10 cellular contexts compared by ENCODE assay signal in the genomic region with DNA sequence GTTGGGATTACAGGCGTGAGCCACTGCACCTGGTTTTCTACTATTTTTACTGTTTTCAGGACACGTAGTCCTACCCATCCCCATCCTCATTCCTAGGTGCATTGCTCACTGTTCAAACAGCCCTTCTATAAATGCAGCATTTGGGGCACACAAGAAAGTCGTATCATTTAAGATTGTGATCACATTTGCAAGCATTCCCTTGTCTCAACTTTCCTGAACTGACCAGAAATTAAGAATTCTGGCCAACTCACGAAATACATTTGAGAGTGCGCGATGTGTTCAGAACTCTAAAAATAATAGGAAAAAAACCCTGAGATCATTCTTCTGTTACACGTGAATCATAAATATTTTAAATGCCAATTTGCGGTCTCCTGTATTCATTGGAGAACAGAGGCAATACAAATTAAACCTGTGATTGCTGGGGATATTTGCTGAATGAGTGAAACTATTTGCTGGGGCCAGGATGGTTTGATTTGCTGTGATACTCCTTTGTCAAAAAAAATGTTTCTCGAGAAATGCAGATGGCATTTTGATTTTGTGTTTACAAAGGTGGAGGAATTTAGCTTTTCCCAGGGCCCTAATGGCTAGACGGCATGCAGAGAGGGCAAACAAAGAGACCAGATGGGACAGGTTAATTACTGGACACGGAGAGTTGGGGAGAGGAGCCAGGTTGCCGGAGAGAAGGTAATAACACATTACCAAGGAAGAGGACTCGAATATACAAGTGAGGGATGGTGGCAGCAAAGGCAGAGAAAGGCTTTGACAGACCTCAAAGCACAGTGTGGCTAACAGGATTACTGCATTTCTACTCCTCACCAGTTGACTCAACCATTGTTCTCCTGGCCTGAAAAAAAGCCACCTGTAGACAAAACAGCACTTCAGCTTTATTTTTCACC. TPM values are rescaled to one million over a fixed set of nuclear protein-coding genes. Genes with fewer than 3 reads are reported as not detected.
DNase-seq lines count a peak whose midpoint lies in the region; ATAC-seq, FAIRE-seq and TF ChIP-seq lines count a peak whose summit lies in the region.
"Had no signal": no experiment of that assay in that cellular context is flagged by ENCODE, and none has a peak within 500 bp of the region (broad histone marks: within the 10 kb centered on the region; RNA-seq: fewer than 3 reads in every experiment).

No MANE protein-coding gene starts in this region.

- H3K9me3 Mint-ChIP-seq in Calu3 (ENCODE audit: low read depth, unreplicated experiment): no peaks in the 10 kb centered on the region
- H3K9me3 Mint-ChIP-seq in effector memory CD8-positive, alpha-beta T cell: no peaks in the 10 kb centered on the region

- H3K36me3 Mint-ChIP-seq in Calu3 (ENCODE audit: insufficient read depth, unreplicated experiment): peaks cover 7% of the 10 kb centered on the region
- peaks cover under 1% of the 10 kb centered on the region for H3K36me3 Mint-ChIP-seq in effector memory CD8-positive, alpha-beta T cell (ENCODE audit: insufficient read depth)

- WGBS in small intestine, 3 donors: 87 to 89% (median 87%) methylated on average over 13 of the region's 13 CpGs

- peak; percentile 88 for ATAC-seq in RWPE2 (ENCODE audit: low read depth)
- ATAC-seq in effector memory CD8-positive, alpha-beta T cell (replicated peaks): no peak

- H3K36me3 ChIP-seq in RWPE2 (ENCODE audit: low read depth): peaks cover 19% of the 10 kb centered on the region
- H3K36me3 ChIP-seq in keratinocyte (ENCODE audit: control insufficient read depth in 2 of 2, extremely low read depth in 1 of 2, insufficient read depth in 2 of 2, low read length in 2 of 2): peaks cover 2 to 15% of the 10 kb centered on the region in 2 experiments
- peaks cover 0 to 2% of the 10 kb centered on the region in 2 donors for H3K36me3 ChIP-seq in small intestine (ENCODE audit: control insufficient read depth in 2 of 2, insufficient read depth in 2 of 2, low read length in 2 of 2)

- no peak overlapping the region for H3K9ac ChIP-seq in keratinocyte (ENCODE audit: control insufficient read depth, extremely low read depth, insufficient read depth, low read length)

- H3K4me3 ChIP-seq in RWPE2 (ENCODE audit: severe bottlenecking) (no peak overlapping the region), keratinocyte (ENCODE audit: control insufficient read depth in 2 of 3, extremely low read depth in 1 of 3, insufficient read depth in 2 of 3, low read depth in 1 of 3, low read length in 3 of 3) (no peak overlapping the region), small intestine (ENCODE audit: low read depth in 1 of 2, low read length in 2 of 2) (no peak overlapping the region)

- peak overlapping the region; percentile 73 for H3K27ac Mint-ChIP-seq in Calu3 (ENCODE audit: unreplicated experiment)
- peak overlapping the region in 1 of 2 donors; percentile 1 for H3K27ac Mint-ChIP-seq in effector memory CD8-positive, alpha-beta T cell

- TF ChIP-seq CTCF in Calu3 (IDR thresholded peaks at IDR 0.05; ENCODE audit: unreplicated experiment) (no peak), RWPE2 (IDR thresholded peaks at IDR 0.05; ENCODE audit: poor library complexity, severe bottlenecking) (no peak), keratinocyte (optimal IDR thresholded peaks at IDR 0.05 in 1 of 3, IDR thresholded peaks at IDR 0.05 in 1 of 3, conservative IDR thresholded peaks at IDR 0.05 in 1 of 3; ENCODE audit: extremely low read depth in 1 of 3, insufficient read depth in 2 of 3, low read length in 3 of 3) (no peak)

- no peak overlapping the region for H2AFZ ChIP-seq in keratinocyte (ENCODE audit: control insufficient read depth, low read length)

- CTCF ChIA-PET in Calu3 (lab: Charles Lee): no interaction called here

- no peak overlapping the region for H3K4me2 ChIP-seq in keratinocyte (ENCODE audit: control insufficient read depth, extremely low read depth, insufficient read depth, low read depth, low read length)

- DNase-seq in Calu3 (no peak), M059J (ENCODE audit: low read depth) (peak; percentile 55), RWPE2 (ENCODE audit: low spot score) (peak; percentile 61), keratinocyte (ENCODE audit: low read depth, low spot score) (no peak), small intestine (no peak), MV-4-11 (lab: John Stamatoyannopoulos, UW) (no peak)
- DNase-seq in central memory CD4-positive, alpha-beta T cell: no peak
- DNase-seq in effector memory CD8-positive, alpha-beta T cell: no peak
- DNase-seq: Kasumi-1, occipital lobe had no signal

- intact Hi-C loops in Calu3 (cut with micrococcal nuclease; ENCODE audit: unreplicated experiment): no loop called here

- H4K20me1 ChIP-seq in keratinocyte (ENCODE audit: control insufficient read depth, extremely low read depth, insufficient read depth, low read length): no peaks in the 10 kb centered on the region

- peak overlapping the region; percentile 22 for H3K4me3 Mint-ChIP-seq in Calu3 (ENCODE audit: low read depth, unreplicated experiment)
- H3K4me3 Mint-ChIP-seq in effector memory CD8-positive, alpha-beta T cell: no peak overlapping the region

- peaks cover 15% of the 10 kb centered on the region for H3K4me1 Mint-ChIP-seq in Calu3 (ENCODE audit: low read depth, unreplicated experiment)
- H3K4me1 Mint-ChIP-seq in effector memory CD8-positive, alpha-beta T cell (ENCODE audit: low read depth in 2 of 2): peaks cover 0 to 2% of the 10 kb centered on the region in 2 donors

- H3K79me2 ChIP-seq in keratinocyte (ENCODE audit: control insufficient read depth, insufficient read depth, low read length): no peaks in the 10 kb centered on the region

- dilution Hi-C loops in keratinocyte (cut with MboI; ENCODE audit: extremely low pct_ligation_motif_present, low sequenced_read_pairs): no loop called here

- H3K27me3 ChIP-seq in RWPE2 (ENCODE audit: insufficient read depth, poor library complexity, severe bottlenecking) (no peaks in the 10 kb centered on the region), keratinocyte (ENCODE audit: control insufficient read depth, extremely low read depth, insufficient read depth, low read length) (no peaks in the 10 kb centered on the region), small intestine (ENCODE audit: control insufficient read depth in 2 of 2, insufficient read depth in 2 of 2, low read length in 2 of 2) (no peaks in the 10 kb centered on the region)

- H3K9me1 ChIP-seq in keratinocyte (ENCODE audit: control insufficient read depth, extremely low read depth, insufficient read depth, low read length): peaks cover 4% of the 10 kb centered on the region

- no TSS peak for BruUV-seq in Calu3 (replicated peaks; lab: Mats Ljungman, UMichigan)

- peaks cover 37% of the 10 kb centered on the region for H3K4me1 ChIP-seq in RWPE2 (ENCODE audit: insufficient read depth, poor library complexity, severe bottlenecking)
- peaks cover 24% of the 10 kb centered on the region for H3K4me1 ChIP-seq in keratinocyte (ENCODE audit: control insufficient read depth, extremely low read depth, insufficient read depth, low read length)
- H3K4me1 ChIP-seq in small intestine (ENCODE audit: control insufficient read depth in 2 of 2, insufficient read depth in 1 of 2, low read depth in 1 of 2, low read length in 1 of 2): no peaks in the 10 kb centered on the region

- H3K27ac ChIP-seq in RWPE2 (ENCODE audit: poor library complexity, severe bottlenecking) (peak overlapping the region; percentile 99), keratinocyte (ENCODE audit: control insufficient read depth, insufficient read depth, low read length) (no peak overlapping the region), small intestine (ENCODE audit: low read depth in 1 of 2, low read length in 1 of 2) (no peak overlapping the region)

- H3K9me3 ChIP-seq in RWPE2 (ENCODE audit: severe bottlenecking) (no peaks in the 10 kb centered on the region), keratinocyte (ENCODE audit: control insufficient read depth, low read depth, low read length) (no peaks in the 10 kb centered on the region), small intestine (ENCODE audit: control insufficient read depth, low read depth) (no peaks in the 10 kb centered on the region)

- peak; percentile 67 for FAIRE-seq in keratinocyte (lab: Jason Lieb, UNC)
- no peak for FAIRE-seq in small intestine (lab: Jason Lieb, UNC)

- no peaks in the 10 kb centered on the region for H3K27me3 Mint-ChIP-seq in Calu3 (ENCODE audit: unreplicated experiment)
- H3K27me3 Mint-ChIP-seq in effector memory CD8-positive, alpha-beta T cell: no peaks in the 10 kb centered on the region

RNA-seq across cellular contexts. Expression of a gene that starts 38.4 kb away (rescaled TPM):
- 9.1 and 10.4 TPM in 2 replicates for total RNA-seq in Calu3 (2022)
- 3.7 and 8.3 TPM in 2 replicates for total RNA-seq in M059J (2014; rRNA removed; shearing (Covaris generic))
- polyA plus RNA-seq in keratinocyte: 15.3 to 16.9 TPM (median 16.6 TPM) in 3 replicates
- polyA plus RNA-seq in keratinocyte (2011; ENCODE audit: low read depth): 6.5 TPM
- polyA plus RNA-seq in keratinocyte (2011; cell fraction: cytosol; rRNA removed): 14.6 and 19.3 TPM in 2 replicates
- 20.6 TPM in 2 replicates for polyA plus RNA-seq in keratinocyte (2011; cell fraction: nucleus; rRNA removed)
- polyA plus RNA-seq in keratinocyte (2012; ENCODE audit: low replicate concordance): 8.2 and 12.3 TPM in 2 replicates
- polyA minus RNA-seq in keratinocyte: 8.8 to 12.6 TPM (median 10.7 TPM) in 3 replicates
- 3.6 TPM for polyA minus RNA-seq in keratinocyte (2011; cell fraction: cytosol; rRNA and poly(A)+ RNA removed)
- polyA minus RNA-seq in keratinocyte (2011; cell fraction: nucleus; rRNA and poly(A)+ RNA removed): 9.4 and 16.4 TPM in 2 replicates
- 10 to 100 TPM in 1 of 3 donors, 1 to 10 TPM in 2; 6.5 to 10.3 (median 6.5) TPM for polyA plus RNA-seq in small intestine

RNA-seq across cellular contexts. Expression of a gene that starts 40.5 kb away (rescaled TPM):
- 28.8 and 30.8 TPM in 2 replicates for total RNA-seq in Calu3 (2022)
- total RNA-seq in M059J (2014; rRNA removed; shearing (Covaris generic)): 39.6 and 45.0 TPM in 2 replicates
- polyA plus RNA-seq in keratinocyte (30.5 to 42.1 TPM (median 37.3 TPM) in 3 replicates), small intestine (10 to 100 TPM in 2 of 3 donors, 1 to 10 TPM in 1; 4.9 to 15.9 (median 10.7) TPM)
- 12.9 TPM for polyA plus RNA-seq in keratinocyte (2011; ENCODE audit: low read depth)
- 39.1 and 42.7 TPM in 2 replicates for polyA plus RNA-seq in keratinocyte (2011; cell fraction: cytosol; rRNA removed)
- 54.2 and 56.5 TPM in 2 replicates for polyA plus RNA-seq in keratinocyte (2011; cell fraction: nucleus; rRNA removed)
- polyA plus RNA-seq in keratinocyte (2012; ENCODE audit: low replicate concordance): 19.2 and 29.1 TPM in 2 replicates
- polyA minus RNA-seq in keratinocyte: 56.5 to 63.8 TPM (median 61.9 TPM) in 3 replicates
- 43.9 TPM for polyA minus RNA-seq in keratinocyte (2011; cell fraction: cytosol; rRNA and poly(A)+ RNA removed)
- polyA minus RNA-seq in keratinocyte (2011; cell fraction: nucleus; rRNA and poly(A)+ RNA removed): 51.6 and 76.6 TPM in 2 replicates

RNA-seq across cellular contexts. Expression of a gene that starts 56.0 kb away (rescaled TPM):
- 1.4 and 2.9 TPM in 2 replicates for total RNA-seq in Calu3 (2022)
- total RNA-seq in M059J (2014; rRNA removed; shearing (Covaris generic)): not detected in 2 replicates
- polyA plus RNA-seq in keratinocyte (7.7 to 20.5 TPM (median 13.0 TPM) in 3 replicates), small intestine (under 1 TPM in 2 of 3 donors, not detected in 1; 0.28 to 0.67 TPM)
- 130 TPM for polyA plus RNA-seq in keratinocyte (2011; ENCODE audit: low read depth)
- 11.8 and 16.0 TPM in 2 replicates for polyA plus RNA-seq in keratinocyte (2011; cell fraction: cytosol; rRNA removed)
- polyA plus RNA-seq in keratinocyte (2011; cell fraction: nucleus; rRNA removed): 45.0 and 50.1 TPM in 2 replicates
- 6.6 and 97.1 TPM in 2 replicates for polyA plus RNA-seq in keratinocyte (2012; ENCODE audit: low replicate concordance)
- 9.4 to 18.6 TPM (median 14.9 TPM) in 3 replicates for polyA minus RNA-seq in keratinocyte
- 10.4 TPM for polyA minus RNA-seq in keratinocyte (2011; cell fraction: cytosol; rRNA and poly(A)+ RNA removed)
- polyA minus RNA-seq in keratinocyte (2011; cell fraction: nucleus; rRNA and poly(A)+ RNA removed): 23.3 and 32.6 TPM in 2 replicates
- total RNA-seq: occipital lobe had no signal

Comparison
In these comparisons a context has a peak if more than half of its experiments do, and no peak if none do; other contexts are left out.
1. DNase-seq: peak in M059J (single experiment) and RWPE2 (single experiment); none in Calu3 (single experiment), keratinocyte (single experiment), small intestine (single experiment), MV-4-11 (single experiment), central memory CD4-positive, alpha-beta T cell (single experiment) and effector memory CD8-positive, alpha-beta T cell (0 of 3).